In genomic region chr17:51298508-51299371, GRCh38 we compare ENCODE assay signal across 8 cellular contexts. TPM values are rescaled to one million over a fixed set of nuclear protein-coding genes. Genes with fewer than 3 reads are reported as not detected.
DNase-seq lines count a peak whose midpoint lies in the region; ATAC-seq, FAIRE-seq and TF ChIP-seq lines count a peak whose summit lies in the region.

No MANE protein-coding gene starts in this region.

- H2BK5ac ChIP-seq in mesenchymal stem cell (ENCODE audit: low read depth, low read length, poor library complexity, severe bottlenecking): no peak overlapping the region

- H3K18ac ChIP-seq in mesenchymal stem cell (ENCODE audit: low read depth in 1 of 2, low read length in 2 of 2): no peak overlapping the region

- intact Hi-C loops in CD14-positive monocyte (cut with micrococcal nuclease): loop anchor here in 1 of 2 donors (5.0 kb wide), 1 partner anchor 239 kb away; no protein-coding TSS in a partner anchor

- no peaks in the 10 kb centered on the region for H3K27me3 ChIP-seq in mesenchymal stem cell (ENCODE audit: control insufficient read depth in 1 of 2, insufficient read depth in 1 of 2, low read length in 2 of 2)

- H3K4me2 ChIP-seq in mesenchymal stem cell (ENCODE audit: low read length, poor library complexity, severe bottlenecking): no peak overlapping the region

- H2BK15ac ChIP-seq in mesenchymal stem cell (ENCODE audit: low read depth, poor library complexity, severe bottlenecking): no peak overlapping the region

- no peak overlapping the region for H4K91ac ChIP-seq in mesenchymal stem cell (ENCODE audit: low read length)

- H3K4me1 ChIP-seq in mesenchymal stem cell (ENCODE audit: control insufficient read depth, insufficient read depth, low read depth, low read length): no peaks in the 10 kb centered on the region

- no peak overlapping the region for H3K14ac ChIP-seq in mesenchymal stem cell (ENCODE audit: low read length in 2 of 2)

- H3K9ac ChIP-seq in mesenchymal stem cell (ENCODE audit: low read length): no peak overlapping the region

- H3K9me3 ChIP-seq in mesenchymal stem cell (ENCODE audit: control insufficient read depth, low read length): no peaks in the 10 kb centered on the region

- peaks cover 0 to 2% (median 0%) of the 10 kb centered on the region in 7 donors for H3K9me3 Mint-ChIP-seq in CD14-positive monocyte
- no peaks in the 10 kb centered on the region for H3K9me3 Mint-ChIP-seq in T-helper 2 cell treated with Interferon-gamma antibody and Interleukin-4, amounts not matched to agents 5 μg/mL and 100 μg/mL, for 36 hours
- H3K9me3 Mint-ChIP-seq in activated CD8-positive, alpha-beta memory T cell treated with anti-CD3 and anti-CD28 coated beads, Interleukin-2, amount 10 ng/mL, durations not matched to agents 7 days and 5 days (ENCODE audit: low read depth): no peaks in the 10 kb centered on the region

- peaks cover 0 to 43% of the 10 kb centered on the region in 2 experiments for H3K36me3 ChIP-seq in mesenchymal stem cell (ENCODE audit: control insufficient read depth in 1 of 2, insufficient read depth in 2 of 2, low read depth in 1 of 2, low read length in 2 of 2)

- no peaks in the 10 kb centered on the region for H3K4me1 Mint-ChIP-seq in CD14-positive monocyte
- H3K4me1 Mint-ChIP-seq in T-helper 2 cell treated with Interferon-gamma antibody and Interleukin-4, amounts not matched to agents 5 μg/mL and 100 μg/mL, for 36 hours (ENCODE audit: low read depth): peaks cover 2% of the 10 kb centered on the region
- peaks cover 9% of the 10 kb centered on the region for H3K4me1 Mint-ChIP-seq in activated CD8-positive, alpha-beta memory T cell treated with anti-CD3 and anti-CD28 coated beads, Interleukin-2, amount 10 ng/mL, durations not matched to agents 7 days and 5 days

- no peak overlapping the region for H3K4me3 ChIP-seq in mesenchymal stem cell (ENCODE audit: insufficient read depth in 1 of 2, low read depth in 1 of 2, low read length in 2 of 2)

- no peaks in the 10 kb centered on the region for H3K27me3 Mint-ChIP-seq in CD14-positive monocyte (ENCODE audit: low read depth in 3 of 3)
- H3K27me3 Mint-ChIP-seq in T-helper 2 cell treated with Interferon-gamma antibody and Interleukin-4, amounts not matched to agents 5 μg/mL and 100 μg/mL, for 36 hours (ENCODE audit: low read depth): no peaks in the 10 kb centered on the region
- H3K27me3 Mint-ChIP-seq in activated CD8-positive, alpha-beta memory T cell treated with anti-CD3 and anti-CD28 coated beads, Interleukin-2, amount 10 ng/mL, durations not matched to agents 7 days and 5 days: no peaks in the 10 kb centered on the region

- TF ChIP-seq CTCF in CD14-positive monocyte (IDR thresholded peaks at IDR 0.05): peak; percentile 71

- no peak overlapping the region for H3K27ac ChIP-seq in mesenchymal stem cell (ENCODE audit: low read length, poor library complexity, severe bottlenecking)

- FAIRE-seq in H54 (lab: Jason Lieb, UNC): peak; percentile 85

- no peak overlapping the region for H3K23ac ChIP-seq in mesenchymal stem cell (ENCODE audit: low read length in 2 of 2)

- no peak overlapping the region for H2AFZ ChIP-seq in mesenchymal stem cell (ENCODE audit: low read depth, low read length)

- TF ChIP-seq POLR2A in H54 (IDR thresholded peaks at IDR 0.05; ENCODE audit: low read depth, low read length): no peak

- H3K79me1 ChIP-seq in mesenchymal stem cell (replicated peaks; ENCODE audit: low read length, poor library complexity, severe bottlenecking): no peaks in the 10 kb centered on the region

- peaks cover 38 to 50% of the 10 kb centered on the region in 2 donors for H3K36me3 Mint-ChIP-seq in CD14-positive monocyte
- H3K36me3 Mint-ChIP-seq in T-helper 2 cell treated with Interferon-gamma antibody and Interleukin-4, amounts not matched to agents 5 μg/mL and 100 μg/mL, for 36 hours (ENCODE audit: low read depth): peaks cover 21% of the 10 kb centered on the region
- H3K36me3 Mint-ChIP-seq in activated CD8-positive, alpha-beta memory T cell treated with anti-CD3 and anti-CD28 coated beads, Interleukin-2, amount 10 ng/mL, durations not matched to agents 7 days and 5 days: peaks cover 17% of the 10 kb centered on the region

- WGBS in mesenchymal stem cell: 100% methylated on average over 6 of the region's 10 CpGs

- peak overlapping the region in 1 of 7 donors; percentile 27 for H3K27ac Mint-ChIP-seq in CD14-positive monocyte
- H3K27ac Mint-ChIP-seq in T-helper 2 cell treated with Interferon-gamma antibody and Interleukin-4, amounts not matched to agents 5 μg/mL and 100 μg/mL, for 36 hours: no peak overlapping the region
- no peak overlapping the region for H3K27ac Mint-ChIP-seq in activated CD8-positive, alpha-beta memory T cell treated with anti-CD3 and anti-CD28 coated beads, Interleukin-2, amount 10 ng/mL, durations not matched to agents 7 days and 5 days

- no peak overlapping the region for H3K4me3 Mint-ChIP-seq in CD14-positive monocyte
- no peak overlapping the region for H3K4me3 Mint-ChIP-seq in T-helper 2 cell treated with Interferon-gamma antibody and Interleukin-4, amounts not matched to agents 5 μg/mL and 100 μg/mL, for 36 hours
- no peak overlapping the region for H3K4me3 Mint-ChIP-seq in activated CD8-positive, alpha-beta memory T cell treated with anti-CD3 and anti-CD28 coated beads, Interleukin-2, amount 10 ng/mL, durations not matched to agents 7 days and 5 days

- H3K4ac ChIP-seq in mesenchymal stem cell (ENCODE audit: low read depth in 1 of 2, low read length in 2 of 2): no peak overlapping the region

- H2BK120ac ChIP-seq in mesenchymal stem cell (ENCODE audit: low read depth, low read length): no peak overlapping the region

- no peak overlapping the region for H2BK12ac ChIP-seq in mesenchymal stem cell (ENCODE audit: low read length in 2 of 2)

- H2AK5ac ChIP-seq in mesenchymal stem cell (ENCODE audit: low read length, severe bottlenecking): no peak overlapping the region

- no peak for DNase-seq in CD14-positive monocyte (ENCODE audit: low spot score)
- peak; percentile 16 for DNase-seq in H54 (ENCODE audit: insufficient read length, low spot score)
- peak; percentile 23 for DNase-seq in NCI-H748 treated with DMSO at 0.1 percent for 48 hours (lab: John Stamatoyannopoulos, UW)
- DNase-seq in cerebellar nuclear complex (lab: John Stamatoyannopoulos, UW): peak; percentile 5 to 67
- peak; percentile 48 for DNase-seq in mesenchymal stem cell
- no peak for DNase-seq in T-helper 2 cell treated with Interferon-gamma antibody and Interleukin-4, amounts not matched to agents 5 μg/mL and 100 μg/mL, for 36 hours (ENCODE audit: low spot score)
- no peak for DNase-seq in activated CD8-positive, alpha-beta memory T cell treated with anti-CD3 and anti-CD28 coated beads, Interleukin-2, amount 10 ng/mL, durations not matched to agents 7 days and 5 days

- ATAC-seq in GM18517 (IDR thresholded peaks at IDR 0.05; ENCODE audit: unreplicated experiment): no peak
- ATAC-seq in activated CD8-positive, alpha-beta memory T cell treated with anti-CD3 and anti-CD28 coated beads, Interleukin-2, amount 10 ng/mL, durations not matched to agents 7 days and 5 days: no peak

- CTCF ChIA-PET in activated CD8-positive, alpha-beta memory T cell treated with anti-CD3 and anti-CD28 coated beads, Interleukin-2, amount 10 ng/mL, durations not matched to agents 7 days and 5 days (lab: Charles Lee): interaction anchor here (0.6 to 1.3 kb wide), 6 partner anchors 9 to 607 kb away, joined by 3 to 5 read pairs (median 3); no protein-coding TSS in a partner anchor

- no peak overlapping the region for H4K8ac ChIP-seq in mesenchymal stem cell (ENCODE audit: low read length)

RNA-seq across cellular contexts. Expression of gene UTP18, which starts 38.4 kb away (rescaled TPM):
- polyA plus RNA-seq in CD14-positive monocyte: 10 to 100 TPM; 31.6 to 31.9 TPM
- polyA plus RNA-seq in mesenchymal stem cell (2013, experiment 1 of 2): 24.1 TPM
- 26.2 TPM for polyA plus RNA-seq in mesenchymal stem cell (2013, experiment 2 of 2)
- total RNA-seq in activated CD8-positive, alpha-beta memory T cell treated with anti-CD3 and anti-CD28 coated beads, Interleukin-2, amount 10 ng/mL, durations not matched to agents 7 days and 5 days: 10 to 100 TPM; 46.8 to 59.8 TPM

RNA-seq across cellular contexts. Expression of gene MBTD1, which starts 38.9 kb away (rescaled TPM):
- polyA plus RNA-seq in CD14-positive monocyte: 10 to 100 TPM in 1 of 2 donors, 1 to 10 TPM in 1; 5.9 to 10.0 TPM
- polyA plus RNA-seq in mesenchymal stem cell (2013, experiment 1 of 2): 4.5 TPM
- polyA plus RNA-seq in mesenchymal stem cell (2013, experiment 2 of 2): 4.6 TPM
- total RNA-seq in activated CD8-positive, alpha-beta memory T cell treated with anti-CD3 and anti-CD28 coated beads, Interleukin-2, amount 10 ng/mL, durations not matched to agents 7 days and 5 days: 10 to 100 TPM; 10.4 to 11.0 TPM

Comparison
In these comparisons a context has a peak if more than half of its experiments do, and no peak if none do; other contexts are left out.
1. DNase-seq: peak in H54 (single experiment), NCI-H748 treated with DMSO at 0.1 percent for 48 hours (single experiment), cerebellar nuclear complex (2 of 2) and mesenchymal stem cell (single experiment); none in CD14-positive monocyte (single experiment), T-helper 2 cell treated with Interferon-gamma antibody and Interleukin-4, amounts not matched to agents 5 μg/mL and 100 μg/mL, for 36 hours (single experiment) and activated CD8-positive, alpha-beta memory T cell treated with anti-CD3 and anti-CD28 coated beads, Interleukin-2, amount 10 ng/mL, durations not matched to agents 7 days and 5 days (single experiment).